In genomic region chr4:151690884-151691283, GRCh38 we compare ENCODE assay signal across 14 cellular contexts.
A peak's percentile ranks its signal among the peaks of the same experiment; 100 is the strongest.
DNase-seq lines count a peak whose midpoint lies in the region; ATAC-seq and TF ChIP-seq lines count a peak whose summit lies in the region.
"Had no signal": no experiment of that assay in that cellular context is flagged by ENCODE, and none has a peak within 500 bp of the region (broad histone marks: within the 10 kb centered on the region; RNA-seq: fewer than 3 reads in every experiment).

No MANE protein-coding gene starts in this region.

- H3K79me2 ChIP-seq in GM23248 (ENCODE audit: insufficient read depth) = no peaks in the 10 kb centered on the region
- H3K79me2 ChIP-seq in hepatocyte = no peaks in the 10 kb centered on the region

- H3K27me3 ChIP-seq in GM23248 (replicated peaks; ENCODE audit: insufficient read depth) (no peaks in the 10 kb centered on the region), hepatocyte (no peaks in the 10 kb centered on the region), skeletal muscle tissue (ENCODE audit: control insufficient read depth in 3 of 3, insufficient read depth in 3 of 3, low read length in 3 of 3) (no peaks in the 10 kb centered on the region), ascending aorta (no peaks in the 10 kb centered on the region)

- H3F3A ChIP-seq in GM23248 (ENCODE audit: insufficient read depth) = peaks cover 30% of the 10 kb centered on the region

- H3K9ac ChIP-seq in GM23248 = peak overlapping the region; percentile 49
- H3K9ac ChIP-seq in skeletal muscle tissue (ENCODE audit: low read depth in 1 of 3, low read length in 3 of 3) = no peak overlapping the region

- peaks cover 47% of the 10 kb centered on the region for H3K4me1 ChIP-seq in GM23248 (ENCODE audit: insufficient read depth)
- H3K4me1 ChIP-seq in hepatocyte (ENCODE audit: insufficient read depth) = peaks cover 26% of the 10 kb centered on the region
- peaks cover 52 to 91% (median 73%) of the 10 kb centered on the region in 3 donors for H3K4me1 ChIP-seq in skeletal muscle tissue (ENCODE audit: control insufficient read depth in 3 of 3, insufficient read depth in 3 of 3, low read length in 3 of 3)
- no peaks in the 10 kb centered on the region for H3K4me1 ChIP-seq in ascending aorta

- H4K20me1 ChIP-seq in GM23248 (ENCODE audit: insufficient read depth) (no peaks in the 10 kb centered on the region), hepatocyte (ENCODE audit: insufficient read depth, poor library complexity, severe bottlenecking) (no peaks in the 10 kb centered on the region)

- TF ChIP-seq CTCF in hepatocyte (IDR thresholded peaks at IDR 0.05; ENCODE audit: poor library complexity) = no peak
- TF ChIP-seq CTCF in ascending aorta (IDR thresholded peaks at IDR 0.05) = no peak

- H3K9me2 ChIP-seq in GM23248 (ENCODE audit: insufficient read depth) = no peaks in the 10 kb centered on the region
- H3K9me2 ChIP-seq in hepatocyte (replicated peaks; ENCODE audit: insufficient read depth) = no peaks in the 10 kb centered on the region

- H3K4me2 ChIP-seq in GM23248 (ENCODE audit: unreplicated experiment) = peak overlapping the region; percentile 67
- peak overlapping the region; percentile 55 for H3K4me2 ChIP-seq in hepatocyte

- WGBS in GM23248 (ENCODE audit: low coverage in 1 of 2, low lambda C conversion rate in 2 of 2, missing lambda C conversion rate in 2 of 2), 2 experiments = 7 to 17% methylated on average over 4 of the region's 4 CpGs
- WGBS in hepatocyte (ENCODE audit: low lambda C conversion rate, missing lambda C conversion rate) = 78% methylated on average over 4 of the region's 4 CpGs

- in situ Hi-C loops in GM23248 (cut with MboI) = no loop called here

- H3K4me3 ChIP-seq in GM23248 (peak overlapping the region; percentile 35), hepatocyte (no peak overlapping the region), skeletal muscle tissue (ENCODE audit: low read length in 3 of 3) (no peak overlapping the region), ascending aorta (no peak overlapping the region)

- H3K27ac ChIP-seq in GM23248 (peak overlapping the region; percentile 65), hepatocyte (peak overlapping the region; percentile 67), skeletal muscle tissue (ENCODE audit: low read depth, low read length) (peak overlapping the region; percentile 83), ascending aorta (no peak overlapping the region)
- H3K27ac ChIP-seq: VCaP had no signal

- H3K36me3 ChIP-seq in GM23248 (ENCODE audit: low read depth) (no peaks in the 10 kb centered on the region), hepatocyte (replicated peaks; ENCODE audit: insufficient read depth, low read depth) (no peaks in the 10 kb centered on the region), skeletal muscle tissue (ENCODE audit: control insufficient read depth in 3 of 3, insufficient read depth in 3 of 3, low read length in 3 of 3) (peaks cover 0 to 8% (median 2%) of the 10 kb centered on the region in 3 donors), ascending aorta (no peaks in the 10 kb centered on the region)

- H2AFZ ChIP-seq in GM23248 (no peak overlapping the region; the same call in 1 of the 2 replicates), hepatocyte (no peak overlapping the region)

- no peak for ATAC-seq in GM21619 (IDR thresholded peaks at IDR 0.05; ENCODE audit: unreplicated experiment)
- no peak for ATAC-seq in GM18861 (IDR thresholded peaks at IDR 0.05; ENCODE audit: unreplicated experiment)
- ATAC-seq: naive thymus-derived CD8-positive, alpha-beta T cell had no signal

- intact Hi-C loops in ascending aorta (cut with DNase I) = no loop called here

- H3K9me3 ChIP-seq in GM23248 (ENCODE audit: low read depth) = no peaks in the 10 kb centered on the region
- H3K9me3 ChIP-seq in hepatocyte (ENCODE audit: low read depth) = no peaks in the 10 kb centered on the region
- no peaks in the 10 kb centered on the region for H3K9me3 ChIP-seq in skeletal muscle tissue (ENCODE audit: control insufficient read depth in 3 of 3, low read length in 3 of 3)
- no peaks in the 10 kb centered on the region for H3K9me3 ChIP-seq in ascending aorta

- DNase-seq in GM23248 (peak; percentile 70), astrocyte of the hippocampus (ENCODE audit: low read depth, low spot score) (peak; percentile 48), hepatocyte (ENCODE audit: low spot score) (no peak), ascending aorta (ENCODE audit: low spot score in 2 of 2) (no peak)
- no peak for DNase-seq in activated CD4-positive, CD25-positive, alpha-beta regulatory T cell (lab: John Stamatoyannopoulos, UW)
- DNase-seq: activated naive CD4-positive, alpha-beta T cell treated with anti-CD3 and anti-CD28 coated beads for 36 hours; DND-41; hypothalamus; naive thymus-derived CD8-positive, alpha-beta T cell; NCI-H1092 had no signal

Comparison
In these comparisons a context has a peak if more than half of its experiments do, and no peak if none do; other contexts are left out.
1. DNase-seq: peak in GM23248 (single experiment) and astrocyte of the hippocampus (single experiment); none in hepatocyte (single experiment), activated CD4-positive, CD25-positive, alpha-beta regulatory T cell (0 of 4) and ascending aorta (0 of 2).
2. H3K27ac ChIP-seq: peak in GM23248 (single experiment), hepatocyte (single experiment) and skeletal muscle tissue (single experiment); none in ascending aorta (0 of 2).